ENCODE assay signal across 7 cellular contexts in genomic region chr7:28626629-28627262, GRCh38.
DNase-seq lines count a peak whose midpoint lies in the region; ATAC-seq and TF ChIP-seq lines count a peak whose summit lies in the region.

No MANE protein-coding gene starts in this region.

- H2BK15ac ChIP-seq in neuronal stem cell (ENCODE audit: low read length), result no peak overlapping the region

- no peak overlapping the region for H2BK12ac ChIP-seq in neuronal stem cell (ENCODE audit: low read length)

- no peak overlapping the region for H4K8ac ChIP-seq in neuronal stem cell (ENCODE audit: low read depth, low read length)

- H3K27ac ChIP-seq in HEK293 (ENCODE audit: extremely low read depth, low read depth, low read length), result no peak overlapping the region
- H3K27ac ChIP-seq in OCI-LY7 (ENCODE audit: low read depth, low read length, poor library complexity, severe bottlenecking), result no peak overlapping the region
- no peak overlapping the region for H3K27ac ChIP-seq in dorsolateral prefrontal cortex
- no peak overlapping the region for H3K27ac ChIP-seq in neuronal stem cell (replicated peaks; ENCODE audit: low read length)

- CTCF ChIA-PET in HEK293 (lab: Yijun Ruan, JAX) (interaction anchor here (0.6 to 2.1 kb wide), 23 partner anchors 8 to 575 kb away, joined by 3 to 13 read pairs (median 3); no protein-coding TSS in a partner anchor), OCI-LY7 (lab: Charles Lee; ENCODE audit: unreplicated experiment) (no interaction called here)

- H3K18ac ChIP-seq in neuronal stem cell (ENCODE audit: low read length), result no peak overlapping the region

- no peaks in the 10 kb centered on the region for H3K9me2 ChIP-seq in OCI-LY7 (ENCODE audit: insufficient read depth, low read length)

- no peak overlapping the region for H3K14ac ChIP-seq in neuronal stem cell (ENCODE audit: low read length)

- H3K79me1 ChIP-seq in neuronal stem cell (ENCODE audit: low read depth, low read length), result no peaks in the 10 kb centered on the region

- no CpG with 5 or more reads among the region's 7 CpGs for WGBS in neuronal stem cell (ENCODE audit: extremely low coverage in 2 of 2, insufficient read length in 2 of 2, insufficient replicate concordance in 1 of 2), 2 donors

- peaks cover 14% of the 10 kb centered on the region for H3K4me1 ChIP-seq in HEK293 (ENCODE audit: control insufficient read depth, insufficient read depth, low read length)
- no peaks in the 10 kb centered on the region for H3K4me1 ChIP-seq in OCI-LY7 (ENCODE audit: insufficient read depth, low read length, poor library complexity, severe bottlenecking)
- no peaks in the 10 kb centered on the region for H3K4me1 ChIP-seq in neuronal stem cell (ENCODE audit: control insufficient read depth in 2 of 2, insufficient read depth in 1 of 2, low read depth in 1 of 2, low read length in 2 of 2)

- POLR2A ChIA-PET in HEK293 (lab: Yijun Ruan, JAX) (no interaction called here), OCI-LY7 (lab: Charles Lee) (no interaction called here)

- H3K9ac ChIP-seq in neuronal stem cell (ENCODE audit: low read depth, low read length, poor library complexity), result no peak overlapping the region

- H2BK5ac ChIP-seq in neuronal stem cell (ENCODE audit: low read length), result no peak overlapping the region

- no peaks in the 10 kb centered on the region for H3K79me2 ChIP-seq in OCI-LY7 (ENCODE audit: insufficient read depth, low read depth, low read length)

- no peaks in the 10 kb centered on the region for H3K9me3 ChIP-seq in HEK293 (ENCODE audit: control insufficient read depth, insufficient read depth, low read depth, low read length)
- no peaks in the 10 kb centered on the region for H3K9me3 ChIP-seq in OCI-LY7 (ENCODE audit: low read length)
- no peaks in the 10 kb centered on the region for H3K9me3 ChIP-seq in neuronal stem cell (replicated peaks in 1 of 2; ENCODE audit: control insufficient read depth in 2 of 2, insufficient read depth in 1 of 2, low read depth in 1 of 2, low read length in 2 of 2)

- no peak overlapping the region for H3K4ac ChIP-seq in neuronal stem cell (ENCODE audit: low read length)

- H2AK5ac ChIP-seq in neuronal stem cell (ENCODE audit: low read depth, low read length), result no peak overlapping the region

- TF ChIP-seq CTCF in HEK293 (tag by site-specific recombination; IDR thresholded peaks at IDR 0.05) (no peak), OCI-LY7 (conservative IDR thresholded peaks at IDR 0.05; ENCODE audit: low read length) (peak; percentile 86), dorsolateral prefrontal cortex (IDR thresholded peaks at IDR 0.05 in 54 of 56, conservative IDR thresholded peaks at IDR 0.05 in 2 of 56; ENCODE audit: low read depth in 1 of 56, partially characterized antibody in 56 of 56) (peak; percentile 18 to 78 (median 64))

- H2AFZ ChIP-seq in OCI-LY7 (ENCODE audit: low read length) (no peak overlapping the region), neuronal stem cell (ENCODE audit: low read length) (no peak overlapping the region)

- H3K4me3 ChIP-seq in HEK293 (ENCODE audit: low read depth, low read length), result no peak overlapping the region
- no peak overlapping the region for H3K4me3 ChIP-seq in OCI-LY7 (ENCODE audit: low read depth, low read length, poor library complexity, severe bottlenecking)
- H3K4me3 ChIP-seq in dorsolateral prefrontal cortex, result no peak overlapping the region
- no peak overlapping the region for H3K4me3 ChIP-seq in neuronal stem cell (ENCODE audit: low read length in 2 of 2)

- peak; percentile 48 for DNase-seq in EH (ENCODE audit: low read depth)
- DNase-seq in OCI-LY7 (ENCODE audit: low spot score), result peak; percentile 52
- no peak for DNase-seq in dorsolateral prefrontal cortex
- DNase-seq in neuronal stem cell (ENCODE audit: low spot score), result peak; percentile 12
- DNase-seq in ureter (ENCODE audit: low spot score), result no peak

- no peak overlapping the region for H4K91ac ChIP-seq in neuronal stem cell (ENCODE audit: low read depth, low read length, poor library complexity)

- H2BK120ac ChIP-seq in neuronal stem cell (ENCODE audit: low read depth, low read length), result no peak overlapping the region

- no peak overlapping the region for H3K4me2 ChIP-seq in OCI-LY7 (ENCODE audit: low read length)
- H3K4me2 ChIP-seq in neuronal stem cell (ENCODE audit: insufficient read depth, low read length, poor library complexity, severe bottlenecking), result no peak overlapping the region

- ATAC-seq in HG03565 (IDR thresholded peaks at IDR 0.05; ENCODE audit: unreplicated experiment), result no peak

- H3K27me3 ChIP-seq in dorsolateral prefrontal cortex (no peaks in the 10 kb centered on the region), neuronal stem cell (ENCODE audit: control insufficient read depth in 3 of 3, insufficient read depth in 3 of 3, low read depth in 1 of 3, low read length in 3 of 3) (no peaks in the 10 kb centered on the region)

- H3K36me3 ChIP-seq in HEK293 (ENCODE audit: control insufficient read depth in 2 of 2, insufficient read depth in 1 of 2, low read length in 2 of 2) (no peaks in the 10 kb centered on the region), OCI-LY7 (ENCODE audit: insufficient read depth, low read length) (no peaks in the 10 kb centered on the region; the same call in 1 of the 2 replicates), neuronal stem cell (replicated peaks in 1 of 2; ENCODE audit: control insufficient read depth in 2 of 2, insufficient read depth in 2 of 2, low read length in 2 of 2) (no peaks in the 10 kb centered on the region)

- H3K23ac ChIP-seq in neuronal stem cell (ENCODE audit: low read depth, low read length, poor library complexity), result no peak overlapping the region

- intact Hi-C loops in OCI-LY7 (cut with micrococcal nuclease; ENCODE audit: unreplicated experiment) (loop anchor here (1.0 to 10.0 kb wide), 3 partner anchors 122 to 237 kb away; partner anchors contain the start of gene CREB5), dorsolateral prefrontal cortex (cut with DNase I) (loop anchor here (5.0 to 10.0 kb wide), 4 partner anchors 214 to 332 kb away; partner anchors contain the start of gene CREB5 (in 2 of the 2))

- 0 out of 2 replicates have a peak, but pooled peaks cover 13% of the 10 kb centered on the region for H4K20me1 ChIP-seq in OCI-LY7 (ENCODE audit: insufficient read depth, low read length)

- BruUV-seq in OCI-LY7 (replicated peaks; lab: Mats Ljungman, UMichigan), result no TSS peak

TF ChIP-seq in HEK293, 187 proteins besides CTCF, POLR2A, EP300 and RAD21:
- TF ChIP-seq ZNF654 (tag by site-specific recombination; IDR thresholded peaks at IDR 0.05; ENCODE audit: low read depth), result 0 out of 2 replicates have a peak, but pooled peaks have one; percentile 12
- no peak for TF ChIP-seq GLIS1 (tag by site-specific recombination; IDR thresholded peaks at IDR 0.05)

Comparison
In these comparisons a context has a peak if more than half of its experiments do, and no peak if none do; other contexts are left out.
1. DNase-seq: peak in EH (single experiment), OCI-LY7 (single experiment) and neuronal stem cell (single experiment); none in dorsolateral prefrontal cortex (0 of 10) and ureter (single experiment).